8 cellular contexts compared by ENCODE assay signal in genomic region chr17:42248351-42249179, GRCh38. TPM values are rescaled to one million over a fixed set of nuclear protein-coding genes. Genes with fewer than 3 reads are reported as not detected.
DNase-seq lines count a peak whose midpoint lies in the region; ATAC-seq, FAIRE-seq and TF ChIP-seq lines count a peak whose summit lies in the region.

No MANE protein-coding gene starts in this region.

- no peaks in the 10 kb centered on the region; the same call in 1 of the 2 replicates for H3K9me3 ChIP-seq in OCI-LY7 (ENCODE audit: low read length)
- no peaks in the 10 kb centered on the region for H3K9me3 ChIP-seq in subcutaneous abdominal adipose tissue (ENCODE audit: control insufficient read depth in 5 of 5, low read length in 5 of 5)

- H3K9me2 ChIP-seq in OCI-LY7 (ENCODE audit: insufficient read depth, low read length), result no peaks in the 10 kb centered on the region

- peak overlapping the region; percentile 29 to 70 (median 63) for H3K9ac ChIP-seq in subcutaneous abdominal adipose tissue (ENCODE audit: low read length in 5 of 5)

- peak; percentile 87 for ATAC-seq in GM18505 (IDR thresholded peaks at IDR 0.05; ENCODE audit: unreplicated experiment)
- peak; percentile 72 for ATAC-seq in HG03097 (IDR thresholded peaks at IDR 0.05; ENCODE audit: low FRiP score, unreplicated experiment)

- FAIRE-seq in HTR-8/SVneo (lab: Jason Lieb, UNC), result no peak

- peak; percentile 69 for TF ChIP-seq POLR2A in GM18505 (IDR thresholded peaks at IDR 0.05; ENCODE audit: borderline replicate concordance, extremely low read depth, insufficient read depth, insufficient read length)

- CTCF ChIA-PET in OCI-LY7 (lab: Charles Lee; ENCODE audit: unreplicated experiment), result interaction anchor here (1.3 kb wide), 1 partner anchor 26 kb away, joined by 4 read pairs; no protein-coding TSS in a partner anchor

- intact Hi-C loops in OCI-LY7 (cut with micrococcal nuclease; ENCODE audit: unreplicated experiment), result no loop called here

- peak; percentile 86 for DNase-seq in OCI-LY7 (ENCODE audit: low spot score)
- DNase-seq in activated T-helper 1 cell treated with Interleukin-2 at 50 U/mL for 16 hours (ENCODE audit: low read depth), result peak; percentile 63
- DNase-seq in fibroblast of the aortic adventitia (ENCODE audit: low read depth), result peak; percentile 98
- peak; percentile 75 for DNase-seq in occipital lobe (lab: John Stamatoyannopoulos, UW)
- no peak for DNase-seq in HTR-8/SVneo (ENCODE audit: insufficient read length, low spot score)

- H4K20me1 ChIP-seq in OCI-LY7 (ENCODE audit: insufficient read depth, low read length), result no peaks in the 10 kb centered on the region

- no peaks in the 10 kb centered on the region for H3K27me3 ChIP-seq in subcutaneous abdominal adipose tissue (ENCODE audit: control insufficient read depth in 5 of 5, insufficient read depth in 4 of 5, low read length in 5 of 5)

- POLR2A ChIA-PET in OCI-LY7 (lab: Charles Lee), result interaction anchor here (0.5 to 1.6 kb wide), 15 partner anchors 9 to 697 kb away, joined by 3 to 6 read pairs (median 3); no protein-coding TSS in a partner anchor

- no TSS peak for BruUV-seq in OCI-LY7 (replicated peaks; lab: Mats Ljungman, UMichigan)

- peak overlapping the region; percentile 85 for H2AFZ ChIP-seq in OCI-LY7 (ENCODE audit: low read length)

- TF ChIP-seq CTCF in OCI-LY7 (conservative IDR thresholded peaks at IDR 0.05; ENCODE audit: low read length) (no peak; the same call in 1 of the 2 replicates), fibroblast of the aortic adventitia (IDR thresholded peaks at IDR 0.05; ENCODE audit: insufficient read depth, low read length) (peak; percentile 19)

- peak overlapping the region; percentile 63 for H3K4me2 ChIP-seq in OCI-LY7 (ENCODE audit: low read length)

- H3K4me3 ChIP-seq in OCI-LY7 (ENCODE audit: low read depth, low read length, poor library complexity, severe bottlenecking), result peak overlapping the region; percentile 49
- H3K4me3 ChIP-seq in fibroblast of the aortic adventitia (ENCODE audit: low read depth, low read length), result peak overlapping the region; percentile 53
- H3K4me3 ChIP-seq in subcutaneous abdominal adipose tissue (ENCODE audit: low read depth in 1 of 5, low read length in 5 of 5), result peak overlapping the region; percentile 25 to 69 (median 49)

- peaks cover 16% of the 10 kb centered on the region; the same call in 1 of the 2 replicates for H3K79me2 ChIP-seq in OCI-LY7 (ENCODE audit: insufficient read depth, low read depth, low read length)

- H3K27ac ChIP-seq in OCI-LY7 (ENCODE audit: low read depth, low read length, poor library complexity, severe bottlenecking) (peak overlapping the region; percentile 59), subcutaneous abdominal adipose tissue (ENCODE audit: low read depth, low read length) (peak overlapping the region; percentile 92)

- peaks cover 15% of the 10 kb centered on the region for H3K4me1 ChIP-seq in OCI-LY7 (ENCODE audit: insufficient read depth, low read length, poor library complexity, severe bottlenecking)
- peaks cover 3 to 44% (median 32%) of the 10 kb centered on the region in 5 donors for H3K4me1 ChIP-seq in subcutaneous abdominal adipose tissue (ENCODE audit: control insufficient read depth in 5 of 5, insufficient read depth in 5 of 5, low read length in 5 of 5)

- H3K36me3 ChIP-seq in OCI-LY7 (ENCODE audit: insufficient read depth, low read length) (0 out of 2 replicates have a peak, but pooled peaks cover 3% of the 10 kb centered on the region), subcutaneous abdominal adipose tissue (ENCODE audit: control insufficient read depth in 5 of 5, insufficient read depth in 5 of 5, low read length in 5 of 5) (no peaks in the 10 kb centered on the region)

RNA-seq across cellular contexts. Expression of gene STAT5B, which starts 27.6 kb away (rescaled TPM):
- 32.4 and 33.3 TPM in 2 replicates for total RNA-seq in OCI-LY7 (2014; rRNA removed; shearing (Covaris generic))
- total RNA-seq in OCI-LY7 (2022), result 46.7 and 50.5 TPM in 2 replicates
- total RNA-seq in fibroblast of the aortic adventitia (ENCODE audit: low replicate concordance), result 14.1 and 23.0 TPM in 2 replicates
- 20.7 TPM for total RNA-seq in occipital lobe

RNA-seq across cellular contexts. Expression of gene STAT5A, which starts 39.7 kb away (rescaled TPM):
- 1.9 and 3.8 TPM in 2 replicates for total RNA-seq in OCI-LY7 (2014; rRNA removed; shearing (Covaris generic))
- 7.9 TPM in 2 replicates for total RNA-seq in OCI-LY7 (2022)
- 25.2 and 27.3 TPM in 2 replicates for total RNA-seq in fibroblast of the aortic adventitia (ENCODE audit: low replicate concordance)
- total RNA-seq in occipital lobe, result 1.4 TPM

RNA-seq across cellular contexts. Expression of gene GHDC, which starts 54.3 kb away (rescaled TPM):
- 30.0 and 30.7 TPM in 2 replicates for total RNA-seq in OCI-LY7 (2014; rRNA removed; shearing (Covaris generic))
- total RNA-seq in OCI-LY7 (2022), result 25.0 and 33.2 TPM in 2 replicates
- 14.8 and 33.8 TPM in 2 replicates for total RNA-seq in fibroblast of the aortic adventitia (ENCODE audit: low replicate concordance)
- total RNA-seq in occipital lobe, result 5.5 TPM
